ENCODE assay signal across 18 cellular contexts in genomic region chr2:9793156-9793917, GRCh38. TPM values are rescaled to one million over a fixed set of nuclear protein-coding genes. Genes with fewer than 3 reads are reported as not detected.
A peak's percentile ranks its signal among the peaks of the same experiment; 100 is the strongest.
DNase-seq lines count a peak whose midpoint lies in the region; ATAC-seq, FAIRE-seq and TF ChIP-seq lines count a peak whose summit lies in the region.
"Had no signal": no experiment of that assay in that cellular context is flagged by ENCODE, and none has a peak within 500 bp of the region (broad histone marks: within the 10 kb centered on the region; RNA-seq: fewer than 3 reads in every experiment).

No MANE protein-coding gene starts in this region.

- no peak for TF ChIP-seq CTCF in GM12865 (IDR thresholded peaks at IDR 0.05; ENCODE audit: insufficient read depth, low read depth, low read length, missing control alignments)
- TF ChIP-seq CTCF in GM12878 (IDR thresholded peaks at IDR 0.05 in 2 of 3, conservative IDR thresholded peaks at IDR 0.05 in 1 of 3; ENCODE audit: control insufficient read depth in 2 of 3, extremely low read depth in 1 of 3, insufficient read depth in 1 of 3, low read depth in 3 of 3, low read length in 3 of 3) = no peak
- no peak for TF ChIP-seq CTCF in spleen (IDR thresholded peaks at IDR 0.05 in 8 of 11, conservative IDR thresholded peaks at IDR 0.05 in 3 of 11)

- POLR2A ChIA-PET in GM12878 (lab: Charles Lee) = no interaction called here

- TF ChIP-seq EP300 in GM12878 (IDR thresholded peaks at IDR 0.05; ENCODE audit: borderline replicate concordance in 1 of 2, control insufficient read depth in 1 of 2, low read depth in 2 of 2, low read length in 2 of 2) = no peak

- intact Hi-C loops in GM12878 (cut with micrococcal nuclease; ENCODE audit: unreplicated experiment) = no loop called here
- intact Hi-C loops in spleen (cut with DNase I; ENCODE audit: low total_unique reads) = no loop called here

- no peak overlapping the region for H2AFZ ChIP-seq in GM12878 (ENCODE audit: control insufficient read depth, low read depth, low read length)

- H3K9me3 ChIP-seq in GM12878 (replicated peaks; ENCODE audit: control insufficient read depth, insufficient read depth, low read length) (no peaks in the 10 kb centered on the region; the same call in 2 of the 3 replicates), spleen (peaks cover 0 to 11% (median 3%) of the 10 kb centered on the region in 8 donors)
- H3K9me3 ChIP-seq: HAP-1 had no signal

- WGBS in GM12878 (ENCODE audit: insufficient coverage, insufficient replicate concordance, low lambda C conversion rate, missing lambda C conversion rate) = 53% methylated on average over 13 of the region's 13 CpGs
- WGBS in spleen, 5 donors = 73 to 80% (median 78%) methylated on average over 8 to 13 of the region's 13 CpGs

- no peak for TF ChIP-seq RAD21 in GM12878 (IDR thresholded peaks at IDR 0.05; ENCODE audit: insufficient read depth, low read depth, low read length)

- no TSS peak for BruUV-seq in GM12878 (replicated peaks; lab: Mats Ljungman, UMichigan)

- peak overlapping the region; percentile 7; the same call in 1 of the 2 replicates for H3K4me2 ChIP-seq in GM12878 (ENCODE audit: control insufficient read depth, insufficient read depth)

- SMC1A ChIA-PET in GM12878 (lab: Charles Lee; ENCODE audit: uncharacterized antibody, unreplicated experiment) = no interaction called here

- CTCF ChIA-PET in GM12878 (lab: Yijun Ruan, JAX) = interaction anchor here (1.7 to 1.8 kb wide), 2 partner anchors 20 to 23 kb away, joined by 6 to 8 read pairs; no protein-coding TSS in a partner anchor

- RAD21 ChIA-PET in GM12878 (lab: Charles Lee; ENCODE audit: unreplicated experiment) = no interaction called here

- H3K4me1 ChIP-seq in GM12878 (ENCODE audit: control insufficient read depth, insufficient read depth, low read length) (peaks cover 15% of the 10 kb centered on the region), spleen (peaks cover 0 to 35% (median 10%) of the 10 kb centered on the region in 6 donors)
- H3K4me1 ChIP-seq: HAP-1 had no signal

- no peak overlapping the region for H3K27ac ChIP-seq in GM12878 (ENCODE audit: control insufficient read depth, insufficient read depth)
- peak overlapping the region in 1 of 8 donors; percentile 40 for H3K27ac ChIP-seq in spleen
- H3K27ac ChIP-seq: 22Rv1, C4-2B, Peyer's patch had no signal

- H4K20me1 ChIP-seq in GM12878 (ENCODE audit: control insufficient read depth, insufficient read depth) = no peaks in the 10 kb centered on the region

- H3K27me3 ChIP-seq in GM12878 (replicated peaks in 1 of 2; ENCODE audit: control insufficient read depth in 2 of 2, insufficient read depth in 2 of 2, low read length in 1 of 2) (no peaks in the 10 kb centered on the region), spleen (replicated peaks in 1 of 7) (no peaks in the 10 kb centered on the region)
- H3K27me3 ChIP-seq: Peyer's patch had no signal

- peak; percentile 37 for DNase-seq in NCI-H82 (lab: John Stamatoyannopoulos, UW)
- no peak for DNase-seq in NCI-H82 treated with DMSO at 0.1 percent for 48 hours (lab: John Stamatoyannopoulos, UW; ENCODE audit: unreplicated experiment)
- DNase-seq in GM12865 (ENCODE audit: low read depth) = peak; percentile 25
- DNase-seq in GM12878 (ENCODE audit: low read depth, low spot score) = no peak
- DNase-seq in spleen = peak; percentile 54
- DNase-seq in NCI-H446 treated with DMSO at 0.1 percent for 48 hours (lab: John Stamatoyannopoulos, UW) = no peak
- no peak for DNase-seq in DMS153 (lab: John Stamatoyannopoulos, UW)
- DNase-seq: DMS 273 treated with DMSO at 0.1 percent for 48 hours, EL, NCI-H1048, NCI-H1436 treated with DMSO at 0.1 percent for 48 hours, NCI-H2081, NCI-H510A, Peyer's patch had no signal

- in situ Hi-C loops in GM12878 (cut with MboI) = no loop called here

- H3K9ac ChIP-seq in GM12878 (ENCODE audit: control insufficient read depth, insufficient read depth, low read length) = no peak overlapping the region

- TF ChIP-seq POLR2A in GM12878 (IDR thresholded peaks at IDR 0.05; ENCODE audit: low read depth, low read length) = no peak
- TF ChIP-seq POLR2A in spleen (IDR thresholded peaks at IDR 0.05) = no peak

- H3K36me3 ChIP-seq in GM12878 (ENCODE audit: control insufficient read depth in 2 of 2, insufficient read depth in 2 of 2, low read length in 1 of 2) (no peaks in the 10 kb centered on the region), spleen (no peaks in the 10 kb centered on the region)
- H3K36me3 ChIP-seq: HAP-1, Peyer's patch had no signal

- H3K4me3 ChIP-seq in GM12865 (ENCODE audit: low read depth, low read length) (no peak overlapping the region), GM12878 (no peak overlapping the region), spleen (no peak overlapping the region)
- H3K4me3 ChIP-seq: HAP-1, Peyer's patch had no signal

- FAIRE-seq in GM12878 (lab: Jason Lieb, UNC) = no peak

- H3K79me2 ChIP-seq in GM12878 (ENCODE audit: control insufficient read depth, insufficient read depth, low read length) = no peaks in the 10 kb centered on the region

- ATAC-seq in GM12878 (no peak; the same call in none of the 3 replicates), GM21360 (IDR thresholded peaks at IDR 0.05; ENCODE audit: unreplicated experiment) (no peak)

TF ChIP-seq in GM12878, 131 proteins besides CTCF, POLR2A, EP300 and RAD21 (continues in another document):
- TF ChIP-seq YY1 (IDR thresholded peaks at IDR 0.05; ENCODE audit: low read depth, low read length) = no peak
- no peak for TF ChIP-seq NBN (IDR thresholded peaks at IDR 0.05)
- TF ChIP-seq MEF2B (IDR thresholded peaks at IDR 0.05; ENCODE audit: partially characterized antibody, poor library complexity, severe bottlenecking) = no peak
- no peak for TF ChIP-seq CHD1 (IDR thresholded peaks at IDR 0.05; ENCODE audit: low read depth, low read length)
- no peak for TF ChIP-seq ELK1 (IDR thresholded peaks at IDR 0.05; ENCODE audit: low read depth, low read length)
- TF ChIP-seq RB1 (IDR thresholded peaks at IDR 0.05; ENCODE audit: borderline replicate concordance) = no peak
- no peak for TF ChIP-seq SREBF2 (IDR thresholded peaks at IDR 0.05; ENCODE audit: low read length)
- TF ChIP-seq NR2C2 (IDR thresholded peaks at IDR 0.05; ENCODE audit: borderline replicate concordance, control insufficient read depth, insufficient read length, low read depth) = no peak
- no peak for TF ChIP-seq SMAD1 (IDR thresholded peaks at IDR 0.05; ENCODE audit: low read depth, partially characterized antibody)
- TF ChIP-seq EED (IDR thresholded peaks at IDR 0.05; ENCODE audit: low read depth) = no peak
- TF ChIP-seq RFX5 (IDR thresholded peaks at IDR 0.05; ENCODE audit: low read depth, low read length) = no peak
- TF ChIP-seq LARP7 (IDR thresholded peaks at IDR 0.05) = no peak
- no peak for TF ChIP-seq IRF5 (IDR thresholded peaks at IDR 0.05; ENCODE audit: borderline replicate concordance)
- no peak for TF ChIP-seq SMAD5 (IDR thresholded peaks at IDR 0.05; ENCODE audit: low read depth)
- TF ChIP-seq POU2F2 (IDR thresholded peaks at IDR 0.05; ENCODE audit: borderline replicate concordance, low read depth, low read length) = no peak
- TF ChIP-seq ATF3 (IDR thresholded peaks at IDR 0.05; ENCODE audit: borderline replicate concordance, extremely low read depth, low read depth, low read length) = no peak

RNA-seq across cellular contexts. Expression of gene TAF1B, which starts 49.9 kb away (rescaled TPM):
- total RNA-seq in GM12878 (2013; cell fraction: nucleolus; rRNA removed) = 35.7 and 41.0 TPM in 2 replicates
- total RNA-seq in GM12878 (2014; rRNA removed) = 8.4 and 10.3 TPM in 2 replicates
- total RNA-seq in GM12878 (2014; rRNA removed; fragmentation: Illumina TruSeq; extraction: Trizol) = 18.3 and 18.8 TPM in 2 replicates
- total RNA-seq in GM12878 (2021) = 10.6 and 12.4 TPM in 2 replicates
- polyA plus RNA-seq in GM12878 (2011; ENCODE audit: low read depth) = 2.5 TPM
- 15.9 and 19.5 TPM in 2 replicates for polyA plus RNA-seq in GM12878 (2011; rRNA removed)
- polyA plus RNA-seq in GM12878 (2011; cell fraction: cytosol; rRNA removed) = 5.5 and 6.2 TPM in 2 replicates
- 8.2 and 11.9 TPM in 2 replicates for polyA plus RNA-seq in GM12878 (2011; cell fraction: nucleus; rRNA removed)
- 4.1 and 4.9 TPM in 2 replicates for polyA plus RNA-seq in GM12878 (2012)
- polyA plus RNA-seq in GM12878 (2014; fragmentation: Illumina TruSeq; extraction: Trizol) = 12.5 and 13.1 TPM in 2 replicates
- 1 to 10 TPM; 9.4 to 9.9 TPM for polyA plus RNA-seq in GM12878 (2014; fragmentation: Nextera tagmentation; extraction: Ambion mirVana)
- polyA plus RNA-seq in GM12878 (2014; rRNA removed) = 8.1 and 8.8 TPM in 2 replicates
- 10 to 100 TPM; 12.8 to 15.3 TPM for polyA plus RNA-seq in GM12878 (2016; fragmentation: Nextera tagmentation; extraction: Ambion mirVana)
- 16.2 and 21.2 TPM in 2 replicates for polyA minus RNA-seq in GM12878 (2011; rRNA and poly(A)+ RNA removed)
- 9.1 and 9.5 TPM in 2 replicates for polyA minus RNA-seq in GM12878 (2011; cell fraction: cytosol; rRNA and poly(A)+ RNA removed)
- polyA minus RNA-seq in GM12878 (2011; cell fraction: nucleus; rRNA and poly(A)+ RNA removed) = 23.3 and 37.2 TPM in 2 replicates
- total RNA-seq in spleen = 10 to 100 TPM; 11.5 to 26.5 (median 19.1) TPM
- 1 to 10 TPM; 3.8 to 5.3 (median 4.2) TPM for polyA plus RNA-seq in spleen

Comparison
In these comparisons a context has a peak if more than half of its experiments do, and no peak if none do; other contexts are left out.
1. DNase-seq: peak in NCI-H82 (single experiment), GM12865 (single experiment) and spleen (single experiment); none in NCI-H82 treated with DMSO at 0.1 percent for 48 hours (single experiment), GM12878 (single experiment), NCI-H446 treated with DMSO at 0.1 percent for 48 hours (single experiment) and DMS153 (single experiment).